In genomic region chr14:104697317-104697703, GRCh38 we compare ENCODE assay signal across 1 cellular context.
TF ChIP-seq lines count a peak whose summit lies in the region.

No MANE protein-coding gene starts in this region.

TF ChIP-seq in HepG2, 621 proteins besides CTCF, POLR2A, EP300 and RAD21:
- no peak for TF ChIP-seq FOXA1 (IDR thresholded peaks at IDR 0.05)
- TF ChIP-seq FOXA1 (CRISPR knock-in tag; IDR thresholded peaks at IDR 0.05): no peak
- peak; percentile 69 for TF ChIP-seq AGO2 (optimal IDR thresholded peaks at IDR 0.05; ENCODE audit: low read depth, low read length)
